15 cellular contexts compared by ENCODE assay signal in the genomic region with DNA sequence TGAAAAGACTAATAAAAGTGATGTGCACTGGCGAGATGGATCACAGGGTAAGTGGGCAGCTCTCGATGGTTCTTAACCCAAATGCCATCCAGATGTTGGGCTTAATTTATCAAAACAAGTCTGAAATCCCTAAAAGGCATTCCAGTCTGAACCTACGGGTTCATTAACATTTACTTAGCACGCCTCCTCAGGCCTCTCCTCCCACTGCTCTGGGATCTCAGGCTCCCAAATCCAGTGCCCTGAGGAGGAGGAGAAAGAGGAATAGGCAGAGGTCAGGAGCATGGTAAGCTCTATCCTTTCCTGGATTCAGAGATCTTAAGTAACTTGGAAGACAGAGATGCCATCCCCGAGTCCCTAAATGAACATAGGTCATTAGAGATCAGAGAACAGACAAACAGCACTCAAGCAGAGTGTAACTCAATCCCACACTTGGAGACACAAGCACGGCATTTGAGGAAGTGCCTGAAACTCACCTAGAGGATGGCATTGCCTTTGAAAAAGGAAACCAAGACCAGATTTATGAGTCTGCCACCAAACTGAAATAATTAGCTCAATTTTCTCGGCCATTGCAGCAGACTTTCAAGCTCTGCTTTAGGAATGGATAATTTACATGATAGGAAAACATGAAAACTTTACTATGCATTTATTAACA.
"Had no signal": no experiment of that assay in that cellular context is flagged by ENCODE, and none has a peak within 500 bp of the region (broad histone marks: within the 10 kb centered on the region; RNA-seq: fewer than 3 reads in every experiment).

No MANE protein-coding gene starts in this region.

- DNase-seq: effector memory CD4-positive, alpha-beta T cell; foreskin fibroblast; kidney; left colon; naive thymus-derived CD4-positive, alpha-beta T cell; right cardiac atrium; stimulated activated CD4-positive, alpha-beta T cell treated with anti-CD3 and anti-CD28 coated beads, Interleukin-2, amount 100 ng/mL, for 48 hours; stimulated activated naive CD4-positive, alpha-beta T cell treated with Interleukin-2 at 50 U/mL for 16 hours; thyroid gland had no signal

- H3K36me3 ChIP-seq: gastroesophageal sphincter, neutrophil, suprapubic skin, thyroid gland had no signal

- H3K27ac ChIP-seq: gastroesophageal sphincter, neutrophil, suprapubic skin, thyroid gland had no signal

- H3K4me1 Mint-ChIP-seq: naive thymus-derived CD4-positive, alpha-beta T cell had no signal

- H3K4me3 ChIP-seq: gastroesophageal sphincter, smooth muscle cell, suprapubic skin, thyroid gland had no signal

- ATAC-seq: esophagus mucosa; gastroesophageal sphincter; left colon; naive thymus-derived CD4-positive, alpha-beta T cell; right cardiac atrium had no signal

- H3K27me3 ChIP-seq: gastroesophageal sphincter, neutrophil, suprapubic skin, thyroid gland had no signal

- H3K4me3 Mint-ChIP-seq: naive thymus-derived CD4-positive, alpha-beta T cell; type B pancreatic cell had no signal

- H3K9me3 ChIP-seq: neutrophil, suprapubic skin, thyroid gland had no signal

- H3K27ac Mint-ChIP-seq: naive thymus-derived CD4-positive, alpha-beta T cell; type B pancreatic cell had no signal

- H3K4me2 ChIP-seq: smooth muscle cell had no signal

- H3K4me1 ChIP-seq: gastroesophageal sphincter, suprapubic skin, thyroid gland had no signal
